ENCODE assay signal across 30 cellular contexts in the genomic region with DNA sequence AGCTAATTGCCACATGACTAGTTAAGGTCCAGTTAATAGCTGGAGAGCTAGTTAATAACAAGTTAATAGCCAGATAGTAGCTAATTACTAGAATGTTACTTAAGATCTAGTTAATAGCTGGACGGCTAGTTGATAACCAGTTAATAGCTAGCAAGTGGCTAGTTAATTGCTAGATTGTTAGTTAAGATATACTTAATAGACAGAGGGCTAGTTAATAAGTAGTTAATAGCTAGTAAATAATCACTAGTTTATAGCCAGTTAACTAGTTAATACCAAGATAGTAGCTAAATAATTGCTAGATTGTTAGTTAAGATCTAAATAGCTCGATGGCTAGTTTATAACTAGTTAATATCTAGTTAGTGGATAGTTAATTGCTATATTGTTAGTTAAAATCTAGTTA.
"Had no signal": no experiment of that assay in that cellular context is flagged by ENCODE, and none has a peak within 500 bp of the region (broad histone marks: within the 10 kb centered on the region; RNA-seq: fewer than 3 reads in every experiment).

No MANE protein-coding gene starts in this region.

- H3K4me3 ChIP-seq: body of pancreas, esophagus squamous epithelium, gastroesophageal sphincter, heart right ventricle had no signal

- H3K9me3 ChIP-seq: body of pancreas, gastroesophageal sphincter had no signal

- H3K4me2 ChIP-seq: hepatocyte had no signal

- FAIRE-seq: endometrium, endothelial cell of umbilical vein had no signal

- H3K27ac ChIP-seq: body of pancreas, epithelial cell of prostate, esophagus squamous epithelium, gastroesophageal sphincter, heart right ventricle, hepatocyte, WERI-Rb-1 had no signal

- H2AFZ ChIP-seq: hepatocyte had no signal

- ATAC-seq: activated CD4-positive, CD25-positive, alpha-beta regulatory T cell treated with anti-CD3 and anti-CD28 coated beads, Interleukin-2, amount 50 U/mL, for 24 hours; activated CD8-positive, alpha-beta T cell treated with anti-CD3 and anti-CD28 coated beads for 36 hours; activated T-cell treated with anti-CD3 and anti-CD28 coated beads, Interleukin-2, amount 50 U/mL, for 4 hours; activated T-helper 17 cell treated with anti-CD3 and anti-CD28 coated beads, Interleukin-2, amount 50 U/mL, for 72 hours; body of pancreas; gastroesophageal sphincter; heart right ventricle had no signal

- H3K36me3 ChIP-seq: esophagus squamous epithelium, gastroesophageal sphincter, heart right ventricle, WERI-Rb-1 had no signal

- DNase-seq: activated B cell treated with CpG ODN at 0.5 μM for 24 hours; activated CD4-positive, alpha-beta T cell treated with anti-CD3 and anti-CD28 coated beads for 48 hours; activated CD4-positive, alpha-beta T cell treated with anti-CD3 and anti-CD28 coated beads, Interleukin-2, amount 50 U/mL, for 1 hour; activated CD4-positive, alpha-beta T cell treated with anti-CD3 and anti-CD28 coated beads, Interleukin-2, amount 50 U/mL, for 48 hours; activated CD8-positive, alpha-beta memory T cell treated with anti-CD3 and anti-CD28 coated beads for 24 hours; activated CD8-positive, alpha-beta T cell treated with anti-CD3 and anti-CD28 coated beads for 36 hours; activated effector memory CD4-positive, alpha-beta T cell treated with Interleukin-2 at 50 U/mL for 16 hours; activated gamma-delta T cell treated with Interleukin-2 at 50 U/mL for 16 hours; activated naive CD4-positive, alpha-beta T cell treated with anti-CD3 and anti-CD28 coated beads, Interleukin-2, amount 50 U/mL, for 16 hours; activated naive CD4-positive, alpha-beta T cell treated with Interleukin-2 at 50 U/mL for 16 hours; activated T-cell treated with anti-CD3 and anti-CD28 coated beads, Interleukin-2, amount 50 U/mL, for 4 hours; amniotic stem cell; anterior cingulate cortex; body of pancreas; caudate nucleus; cortex of kidney; dermis blood vessel endothelial cell; effector CD4-positive, alpha-beta T cell; esophagus squamous epithelium; foreskin melanocyte; heart right ventricle; T-helper 9 cell; WERI-Rb-1 had no signal

- H3K4me1 ChIP-seq: body of pancreas, esophagus squamous epithelium, gastroesophageal sphincter, heart right ventricle had no signal

- H3K27me3 ChIP-seq: body of pancreas, esophagus squamous epithelium, gastroesophageal sphincter, heart right ventricle, hepatocyte had no signal

- H3K79me2 ChIP-seq: hepatocyte had no signal
